ENCODE assay signal across 8 cellular contexts in genomic region chr9:126965541-126966428, GRCh38. TPM values are rescaled to one million over a fixed set of nuclear protein-coding genes. Genes with fewer than 3 reads are reported as not detected.
DNase-seq lines count a peak whose midpoint lies in the region; ATAC-seq and TF ChIP-seq lines count a peak whose summit lies in the region.

No MANE protein-coding gene starts in this region.

- WGBS in body of pancreas, 2 donors: 88 to 91% methylated on average over 10 to 12 of the region's 12 CpGs

- TF ChIP-seq CTCF in body of pancreas (IDR thresholded peaks at IDR 0.05): peak in 5 of 7 experiments; percentile 18 to 31 (median 20)

- H3K27me3 ChIP-seq in body of pancreas: no peaks in the 10 kb centered on the region

- TF ChIP-seq POLR2A in body of pancreas (IDR thresholded peaks at IDR 0.05): no peak

- ATAC-seq in T-cell (replicated peaks in 1 of 4) (peak; percentile 50 to 78 (median 63)), body of pancreas (no peak), HG03565 (IDR thresholded peaks at IDR 0.05; ENCODE audit: unreplicated experiment) (no peak), HG02588 (IDR thresholded peaks at IDR 0.05; ENCODE audit: unreplicated experiment) (no peak)

- H3K4me3 ChIP-seq in body of pancreas: no peak overlapping the region

- no peaks in the 10 kb centered on the region for H3K9me3 Mint-ChIP-seq in T-cell

- H3K4me3 Mint-ChIP-seq in T-cell: no peak overlapping the region

- no peaks in the 10 kb centered on the region for H3K4me1 ChIP-seq in body of pancreas

- CTCF ChIA-PET in T-cell (lab: Charles Lee): interaction anchor here (0.6 to 1.8 kb wide), 9 partner anchors 20 to 1175 kb away, joined by 3 to 9 read pairs (median 3); no protein-coding TSS in a partner anchor

- H3K27ac ChIP-seq in body of pancreas: no peak overlapping the region

- POLR2A ChIA-PET in T-cell (lab: Charles Lee): no interaction called here

- H3K36me3 ChIP-seq in body of pancreas (replicated peaks in 1 of 2; ENCODE audit: insufficient read depth in 1 of 2, low read depth in 2 of 2): peaks cover 0 to 3% of the 10 kb centered on the region in 2 donors

- DNase-seq in Daoy (ENCODE audit: low read depth) (peak; percentile 82), LHCN-M2 (ENCODE audit: low read depth) (peak; percentile 48), T-cell (peak in 32 of 34 experiments; percentile 5 to 59 (median 38)), body of pancreas (peak in 1 of 4 donors; percentile 14), iPS-NIHi7 (ENCODE audit: extremely low spot score) (peak; percentile 71)
- DNase-seq in stimulated activated CD4-positive, alpha-beta T cell treated with anti-CD3 and anti-CD28 coated beads, Interleukin-4, amount 100 ng/mL, for 1 hour: peak; percentile 48

- H3K36me3 Mint-ChIP-seq in T-cell: peaks cover 13% of the 10 kb centered on the region

- intact Hi-C loops in body of pancreas (cut with DNase I): no loop called here

- peaks cover 7 to 10% (median 9%) of the 10 kb centered on the region in 3 donors for H3K4me1 Mint-ChIP-seq in T-cell

- peaks cover 2 to 22% of the 10 kb centered on the region in 2 donors for H3K27me3 Mint-ChIP-seq in T-cell

- no peaks in the 10 kb centered on the region for H3K9me3 ChIP-seq in body of pancreas

- no peak overlapping the region for H3K27ac Mint-ChIP-seq in T-cell

RNA-seq across cellular contexts. Expression of gene RALGPS1, which starts 51.2 kb away (rescaled TPM):
- total RNA-seq in Daoy (2014; rRNA removed; shearing (Covaris generic)): 4.9 and 18.7 TPM in 2 replicates
- 0.57 and 0.64 TPM in 2 replicates for total RNA-seq in LHCN-M2 (2014; rRNA removed)
- polyA plus RNA-seq in LHCN-M2 (2012): 0.77 TPM
- total RNA-seq in T-cell: 10 to 100 TPM in 1 of 5 donors, 1 to 10 TPM in 4; 7.3 to 13.9 (median 9.4) TPM
- total RNA-seq in body of pancreas: 10 to 100 TPM; 15.3 to 79.4 TPM

Comparison
In these comparisons a context has a peak if more than half of its experiments do, and no peak if none do; other contexts are left out.
1. ATAC-seq: peak in T-cell (4 of 4); none in body of pancreas (single experiment), HG03565 (single experiment) and HG02588 (single experiment).